ENCODE assay signal across 24 cellular contexts in genomic region chr6:14009416-14009815, GRCh38.
"Had no signal": no experiment of that assay in that cellular context is flagged by ENCODE, and none has a peak within 500 bp of the region (broad histone marks: within the 10 kb centered on the region; RNA-seq: fewer than 3 reads in every experiment).

No MANE protein-coding gene starts in this region.

- H2AFZ ChIP-seq: PC-9 had no signal

- H3K4me1 Mint-ChIP-seq: activated CD4-positive, alpha-beta memory T cell treated with anti-CD3 and anti-CD28 coated beads, Interleukin-2, amount 10 ng/mL, durations not matched to agents 7 days and 5 days; activated CD4-positive, alpha-beta T cell treated with anti-CD3 and anti-CD28 coated beads, Interleukin-2, amount 10 ng/mL, durations not matched to agents 7 days and 5 days; activated T-helper 17 cell treated with anti-CD3 and anti-CD28 coated beads, Interleukin-2, amount 50 U/mL, for 72 hours; central memory CD8-positive, alpha-beta T cell had no signal

- H3K27ac Mint-ChIP-seq: activated CD4-positive, alpha-beta memory T cell treated with anti-CD3 and anti-CD28 coated beads, Interleukin-2, amount 10 ng/mL, durations not matched to agents 7 days and 5 days; activated CD4-positive, alpha-beta T cell treated with anti-CD3 and anti-CD28 coated beads, Interleukin-2, amount 10 ng/mL, durations not matched to agents 7 days and 5 days; activated naive CD4-positive, alpha-beta T cell treated with anti-CD3 and anti-CD28 coated beads for 36 hours; activated naive CD8-positive, alpha-beta T cell; activated T-helper 17 cell treated with anti-CD3 and anti-CD28 coated beads, Interleukin-2, amount 50 U/mL, for 72 hours; brain had no signal

- H3K9me3 Mint-ChIP-seq: activated CD4-positive, alpha-beta memory T cell treated with anti-CD3 and anti-CD28 coated beads, Interleukin-2, amount 10 ng/mL, durations not matched to agents 7 days and 5 days; activated CD4-positive, alpha-beta T cell treated with anti-CD3 and anti-CD28 coated beads, Interleukin-2, amount 10 ng/mL, durations not matched to agents 7 days and 5 days; activated naive CD4-positive, alpha-beta T cell treated with anti-CD3 and anti-CD28 coated beads for 36 hours; activated T-helper 17 cell treated with anti-CD3 and anti-CD28 coated beads, Interleukin-2, amount 50 U/mL, for 72 hours; central memory CD8-positive, alpha-beta T cell had no signal

- H3K27ac ChIP-seq: PC-9 had no signal

- FAIRE-seq: astrocyte, TTC549 had no signal

- H3K4me2 ChIP-seq: PC-9 had no signal

- ATAC-seq: activated T-helper 17 cell treated with anti-CD3 and anti-CD28 coated beads, Interleukin-2, amount 50 U/mL, for 72 hours had no signal

- DNase-seq: activated CD4-positive, alpha-beta memory T cell treated with anti-CD3 and anti-CD28 coated beads, Interleukin-2, amount 10 ng/mL, durations not matched to agents 7 days and 5 days; activated CD4-positive, alpha-beta T cell treated with anti-CD3 and anti-CD28 coated beads, Interleukin-2, amount 10 ng/mL, durations not matched to agents 7 days and 5 days; activated CD4-positive, CD25-positive, alpha-beta regulatory T cell; activated gamma-delta T cell; activated naive CD4-positive, alpha-beta T cell treated with anti-CD3 and anti-CD28 coated beads for 36 hours; activated T-cell treated with anti-CD3 and anti-CD28 coated beads for 4 hours; activated T-cell treated with anti-CD3 and anti-CD28 coated beads, Interleukin-2, amount 50 U/mL, for 48 hours; amygdala; Kasumi-1; NCI-H1048; NCI-H1417 treated with DMSO at 0.1 percent for 48 hours; NCI-H1694; NCI-H2081; NCI-H510A treated with DMSO at 0.1 percent for 48 hours; PC-9; SIG-M5; T-helper 2 cell; T1000 had no signal

- H3K4me3 Mint-ChIP-seq: activated CD4-positive, alpha-beta memory T cell treated with anti-CD3 and anti-CD28 coated beads, Interleukin-2, amount 10 ng/mL, durations not matched to agents 7 days and 5 days; activated CD4-positive, alpha-beta T cell treated with anti-CD3 and anti-CD28 coated beads, Interleukin-2, amount 10 ng/mL, durations not matched to agents 7 days and 5 days; activated naive CD4-positive, alpha-beta T cell treated with anti-CD3 and anti-CD28 coated beads for 36 hours; activated naive CD8-positive, alpha-beta T cell; activated T-helper 17 cell treated with anti-CD3 and anti-CD28 coated beads, Interleukin-2, amount 50 U/mL, for 72 hours; brain; central memory CD8-positive, alpha-beta T cell had no signal

- H3K4me3 ChIP-seq: PC-9 had no signal

- H3K36me3 Mint-ChIP-seq: activated naive CD8-positive, alpha-beta T cell; brain had no signal
